Comparison of ENCODE assay signal across 8 cellular contexts in genomic region chr17:6473128-6473767, GRCh38. TPM values are rescaled to one million over a fixed set of nuclear protein-coding genes. Genes with fewer than 3 reads are reported as not detected.
DNase-seq lines count a peak whose midpoint lies in the region; ATAC-seq and TF ChIP-seq lines count a peak whose summit lies in the region.

No MANE protein-coding gene starts in this region.

- H3K4me3 ChIP-seq in H7 (ENCODE audit: insufficient read depth, low read depth, low read length), result no peak overlapping the region

- H3K27ac Mint-ChIP-seq in activated T-cell treated with anti-CD3 and anti-CD28 coated beads, Interleukin-2, amount 50 U/mL, for 24 hours, result no peak overlapping the region
- peak overlapping the region; percentile 19 to 43 (median 34) for H3K27ac Mint-ChIP-seq in nephron

- no peaks in the 10 kb centered on the region for H3K27me3 ChIP-seq in H7 (ENCODE audit: control insufficient read depth, insufficient read depth, low read length)

- DNase-seq in AML-193 (lab: John Stamatoyannopoulos, UW) (peak; percentile 1 to 12), H7 (peak; percentile 96), OCI-M1 (lab: John Stamatoyannopoulos, UW) (peak; percentile 85), fibroblast of gingiva (ENCODE audit: low read depth) (peak; percentile 55)
- DNase-seq in activated T-cell treated with anti-CD3 and anti-CD28 coated beads, Interleukin-2, amount 50 U/mL, for 24 hours, result peak; percentile 79
- DNase-seq in stimulated activated naive CD4-positive, alpha-beta T cell treated with Interleukin-2 at 50 U/mL for 16 hours (lab: John Stamatoyannopoulos, UW), result peak; percentile 50

- H3K36me3 Mint-ChIP-seq in activated T-cell treated with anti-CD3 and anti-CD28 coated beads, Interleukin-2, amount 50 U/mL, for 24 hours (ENCODE audit: low read depth), result no peaks in the 10 kb centered on the region
- peaks cover 7% of the 10 kb centered on the region for H3K36me3 Mint-ChIP-seq in nephron (ENCODE audit: low read depth)

- peak; percentile 92 to 95 (median 94) for TF ChIP-seq CTCF in nephron (IDR thresholded peaks at IDR 0.05; ENCODE audit: unreplicated experiment in 3 of 3)

- H3K9me3 Mint-ChIP-seq in activated T-cell treated with anti-CD3 and anti-CD28 coated beads, Interleukin-2, amount 50 U/mL, for 24 hours, result no peaks in the 10 kb centered on the region
- no peaks in the 10 kb centered on the region for H3K9me3 Mint-ChIP-seq in nephron

- no peaks in the 10 kb centered on the region for H3K27me3 Mint-ChIP-seq in activated T-cell treated with anti-CD3 and anti-CD28 coated beads, Interleukin-2, amount 50 U/mL, for 24 hours
- peaks cover 3% of the 10 kb centered on the region for H3K27me3 Mint-ChIP-seq in nephron (ENCODE audit: low read depth)

- no peaks in the 10 kb centered on the region for H3K36me3 ChIP-seq in H7 (replicated peaks; ENCODE audit: control insufficient read depth, insufficient read depth, low read length)

- no peak for ATAC-seq in GM18870 (IDR thresholded peaks at IDR 0.05; ENCODE audit: unreplicated experiment)

- no peaks in the 10 kb centered on the region for H3K4me1 Mint-ChIP-seq in activated T-cell treated with anti-CD3 and anti-CD28 coated beads, Interleukin-2, amount 50 U/mL, for 24 hours (ENCODE audit: low read depth)
- peaks cover 28% of the 10 kb centered on the region for H3K4me1 Mint-ChIP-seq in nephron

- H3K4me3 Mint-ChIP-seq in activated T-cell treated with anti-CD3 and anti-CD28 coated beads, Interleukin-2, amount 50 U/mL, for 24 hours, result no peak overlapping the region
- H3K4me3 Mint-ChIP-seq in nephron, result no peak overlapping the region

RNA-seq across cellular contexts. Expression of gene PIMREG, which starts 29.0 kb away (rescaled TPM):
- 93.6 and 115 TPM in 2 replicates for total RNA-seq in H7 (2014; rRNA removed; shearing (Covaris generic))

RNA-seq across cellular contexts. Expression of gene AIPL1, which starts 38.3 kb away (rescaled TPM):
- total RNA-seq in H7 (2014; rRNA removed; shearing (Covaris generic)), result 0.11 and 0.28 TPM in 2 replicates

Comparison
In these comparisons a context has a peak if more than half of its experiments do, and no peak if none do; other contexts are left out.
1. DNase-seq: peak in every context shown above with its lines; median percentile 96 in H7; 85 in OCI-M1; 79 in activated T-cell treated with anti-CD3 and anti-CD28 coated beads, Interleukin-2, amount 50 U/mL, for 24 hours; 55 in fibroblast of gingiva; 50 in stimulated activated naive CD4-positive, alpha-beta T cell treated with Interleukin-2 at 50 U/mL for 16 hours; 6 in AML-193.